ENCODE assay signal across 14 cellular contexts in the genomic region with DNA sequence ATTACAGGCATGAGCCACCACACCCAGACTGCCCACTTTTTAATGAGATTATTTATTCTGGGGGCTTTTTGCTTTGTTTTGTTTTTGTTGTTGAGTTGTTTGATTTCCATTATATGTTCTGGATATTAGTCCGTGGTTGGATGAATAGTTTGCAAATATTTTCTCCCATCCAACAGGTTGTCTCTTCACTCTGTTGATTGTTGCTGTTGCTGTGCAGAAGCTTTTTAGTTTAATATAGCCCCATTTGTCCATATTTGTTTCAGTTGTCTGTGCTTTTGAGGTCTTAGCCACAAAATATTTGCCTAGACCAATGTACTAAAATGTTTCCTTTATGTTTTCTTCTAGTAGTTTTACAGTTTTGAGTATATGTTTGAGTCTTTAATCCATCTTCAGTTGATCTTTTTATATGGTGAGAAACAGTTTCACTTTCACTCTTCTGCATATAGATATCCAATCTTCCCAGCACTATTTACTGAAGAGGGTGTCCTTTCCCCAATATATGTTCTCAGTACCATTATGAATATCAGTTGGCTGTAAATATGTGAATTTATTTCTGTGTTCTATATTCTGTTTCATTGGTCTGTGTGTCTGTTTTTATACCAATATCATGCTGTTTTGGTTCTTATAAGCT. TPM values are rescaled to one million over a fixed set of nuclear protein-coding genes. Genes with fewer than 3 reads are reported as not detected.
DNase-seq lines count a peak whose midpoint lies in the region; ATAC-seq, FAIRE-seq and TF ChIP-seq lines count a peak whose summit lies in the region.
"Had no signal": no experiment of that assay in that cellular context is flagged by ENCODE, and none has a peak within 500 bp of the region (broad histone marks: within the 10 kb centered on the region; RNA-seq: fewer than 3 reads in every experiment).

No MANE protein-coding gene starts in this region.

- no peak overlapping the region; the same call in 1 of the 2 replicates for H2AFZ ChIP-seq in GM12878 (ENCODE audit: control insufficient read depth, low read depth, low read length)

- H4K20me1 ChIP-seq in GM12878 (ENCODE audit: control insufficient read depth, insufficient read depth) = no peaks in the 10 kb centered on the region

- no peak overlapping the region for H3K4me2 ChIP-seq in GM12878 (ENCODE audit: control insufficient read depth, insufficient read depth)
- H3K4me2 ChIP-seq in skeletal muscle satellite cell (ENCODE audit: low read length) = peak overlapping the region; percentile 5

- ATAC-seq in activated T-cell treated with anti-CD3 and anti-CD28 coated beads, Interleukin-2, amount 50 U/mL, for 4 hours = no peak
- ATAC-seq in GM12878 (peak; percentile 55), GM21528 (IDR thresholded peaks at IDR 0.05; ENCODE audit: low FRiP score, unreplicated experiment) (no peak)
- ATAC-seq: mucosa of descending colon had no signal

- TF ChIP-seq POLR2A in NB4 (IDR thresholded peaks at IDR 0.05; ENCODE audit: extremely low read depth, insufficient read length) (no peak), GM12878 (IDR thresholded peaks at IDR 0.05; ENCODE audit: low read depth, low read length) (no peak)

- H3K4me3 ChIP-seq in NB4 (ENCODE audit: low read depth, low read length) (peak overlapping the region; percentile 18), GM12878 (no peak overlapping the region), skeletal muscle satellite cell (ENCODE audit: low read length) (no peak overlapping the region)
- H3K4me3 ChIP-seq: mucosa of descending colon, sigmoid colon, SJSA1 had no signal

- CTCF ChIA-PET in GM12878 (lab: Yijun Ruan, JAX) = interaction anchor here (0.6 to 1.2 kb wide), 5 partner anchors 29 to 1817 kb away, joined by 3 read pairs; no protein-coding TSS in a partner anchor

- in situ Hi-C loops in GM12878 (cut with MboI) = no loop called here

- peaks cover 21% of the 10 kb centered on the region for H3K9me3 Mint-ChIP-seq in activated T-cell treated with anti-CD3 and anti-CD28 coated beads, Interleukin-2, amount 50 U/mL, for 4 hours
- no peaks in the 10 kb centered on the region for H3K9me3 Mint-ChIP-seq in endothelial cell (ENCODE audit: unreplicated experiment)

- peaks cover 2% of the 10 kb centered on the region for H3K36me3 Mint-ChIP-seq in activated T-cell treated with anti-CD3 and anti-CD28 coated beads, Interleukin-2, amount 50 U/mL, for 4 hours (ENCODE audit: insufficient read depth)
- no peaks in the 10 kb centered on the region for H3K36me3 Mint-ChIP-seq in endothelial cell (ENCODE audit: low read depth, unreplicated experiment)
- H3K36me3 Mint-ChIP-seq: type B pancreatic cell had no signal

- peaks cover 9% of the 10 kb centered on the region for H3K4me1 Mint-ChIP-seq in activated T-cell treated with anti-CD3 and anti-CD28 coated beads, Interleukin-2, amount 50 U/mL, for 4 hours (ENCODE audit: low read depth)
- H3K4me1 Mint-ChIP-seq in endothelial cell (ENCODE audit: unreplicated experiment) = no peaks in the 10 kb centered on the region

- no peaks in the 10 kb centered on the region for H3K36me3 ChIP-seq in GM12878 (ENCODE audit: control insufficient read depth in 2 of 2, insufficient read depth in 2 of 2, low read length in 1 of 2)
- H3K36me3 ChIP-seq in skeletal muscle satellite cell (ENCODE audit: insufficient read depth, low read length) = no peaks in the 10 kb centered on the region
- H3K36me3 ChIP-seq: sigmoid colon, SJSA1 had no signal

- no peak overlapping the region for H3K27ac Mint-ChIP-seq in endothelial cell (ENCODE audit: unreplicated experiment)
- H3K27ac Mint-ChIP-seq: type B pancreatic cell had no signal

- POLR2A ChIA-PET in GM12878 (lab: Charles Lee) = interaction anchor here (0.7 kb wide), 1 partner anchor 19 kb away, joined by 3 read pairs; no protein-coding TSS in a partner anchor

- TF ChIP-seq RAD21 in GM12878 (IDR thresholded peaks at IDR 0.05; ENCODE audit: insufficient read depth, low read depth, low read length) = no peak

- H3K4me1 ChIP-seq in GM12878 (ENCODE audit: control insufficient read depth, insufficient read depth, low read length) (no peaks in the 10 kb centered on the region), skeletal muscle satellite cell (ENCODE audit: control insufficient read depth, insufficient read depth, low read length) (no peaks in the 10 kb centered on the region)
- H3K4me1 ChIP-seq: sigmoid colon, SJSA1 had no signal

- peak; percentile 18 for FAIRE-seq in GM12878 (lab: Jason Lieb, UNC)

- BruUV-seq in GM12878 (replicated peaks; lab: Mats Ljungman, UMichigan) = no TSS peak

- RAD21 ChIA-PET in GM12878 (lab: Charles Lee; ENCODE audit: unreplicated experiment) = interaction anchor here (0.6 to 1.1 kb wide), 2 partner anchors 32 to 258 kb away, joined by 3 read pairs; no protein-coding TSS in a partner anchor

- no peak overlapping the region for H3K9ac ChIP-seq in GM12878 (ENCODE audit: control insufficient read depth, insufficient read depth, low read length)
- H3K9ac ChIP-seq in skeletal muscle satellite cell (ENCODE audit: low read depth, low read length) = no peak overlapping the region

- TF ChIP-seq EP300 in GM12878 (IDR thresholded peaks at IDR 0.05; ENCODE audit: borderline replicate concordance in 1 of 2, control insufficient read depth in 1 of 2, low read depth in 2 of 2, low read length in 2 of 2) = no peak

- no peaks in the 10 kb centered on the region for H3K27me3 Mint-ChIP-seq in activated T-cell treated with anti-CD3 and anti-CD28 coated beads, Interleukin-2, amount 50 U/mL, for 4 hours (ENCODE audit: low read depth)
- H3K27me3 Mint-ChIP-seq in endothelial cell (ENCODE audit: unreplicated experiment) = no peaks in the 10 kb centered on the region

- H3K4me3 Mint-ChIP-seq in activated T-cell treated with anti-CD3 and anti-CD28 coated beads, Interleukin-2, amount 50 U/mL, for 4 hours = peak overlapping the region; percentile 61
- H3K4me3 Mint-ChIP-seq in endothelial cell (ENCODE audit: unreplicated experiment) = no peak overlapping the region
- H3K4me3 Mint-ChIP-seq: type B pancreatic cell had no signal

- SMC1A ChIA-PET in GM12878 (lab: Charles Lee; ENCODE audit: uncharacterized antibody, unreplicated experiment) = interaction anchor here (0.6 to 1.5 kb wide), 5 partner anchors 10 to 72 kb away, joined by 3 to 4 read pairs (median 3); no protein-coding TSS in a partner anchor

- H3K27ac ChIP-seq in GM12878 (ENCODE audit: control insufficient read depth, insufficient read depth) = no peak overlapping the region
- H3K27ac ChIP-seq: C4-2B, sigmoid colon, SJSA1 had no signal

- intact Hi-C loops in GM12878 (cut with micrococcal nuclease; ENCODE audit: unreplicated experiment) = no loop called here

- no peak for DNase-seq in activated T-cell treated with anti-CD3 and anti-CD28 coated beads, Interleukin-2, amount 50 U/mL, for 4 hours
- no peak for DNase-seq in activated T-cell treated with anti-CD3 and anti-CD28 coated beads for 4 hours
- peak; percentile 12 for DNase-seq in NB4 (ENCODE audit: low read depth)
- DNase-seq in GM12878 (ENCODE audit: low read depth, low spot score) = no peak
- DNase-seq in mucosa of gallbladder (ENCODE audit: low spot score) = no peak
- DNase-seq in endothelial cell (ENCODE audit: low spot score) = no peak
- DNase-seq: activated CD4-positive, alpha-beta T cell treated with anti-CD3 and anti-CD28 coated beads, Interleukin-2, amount 50 U/mL, for 48 hours; mucosa of descending colon; sigmoid colon had no signal

- TF ChIP-seq CTCF in NB4 (IDR thresholded peaks at IDR 0.05; ENCODE audit: low read depth, low read length) (no peak), GM12878 (IDR thresholded peaks at IDR 0.05 in 2 of 3, conservative IDR thresholded peaks at IDR 0.05 in 1 of 3; ENCODE audit: control insufficient read depth in 2 of 3, extremely low read depth in 1 of 3, insufficient read depth in 1 of 3, low read depth in 3 of 3, low read length in 3 of 3) (no peak), endothelial cell (IDR thresholded peaks at IDR 0.05; ENCODE audit: unreplicated experiment) (no peak)

- 0% methylated on average over 1 of the region's 1 CpG for WGBS in GM12878 (ENCODE audit: insufficient coverage, insufficient replicate concordance, low lambda C conversion rate, missing lambda C conversion rate)

- H3K9me3 ChIP-seq in GM12878 (replicated peaks; ENCODE audit: control insufficient read depth, insufficient read depth, low read length) = peaks cover 2% of the 10 kb centered on the region; the same call in 2 of the 3 replicates
- peaks cover 3% of the 10 kb centered on the region for H3K9me3 ChIP-seq in skeletal muscle satellite cell (replicated peaks; ENCODE audit: low read length)
- H3K9me3 ChIP-seq: SJSA1 had no signal

- H3K27me3 ChIP-seq in GM12878 (replicated peaks in 1 of 2; ENCODE audit: control insufficient read depth in 2 of 2, insufficient read depth in 2 of 2, low read length in 1 of 2) (no peaks in the 10 kb centered on the region), skeletal muscle satellite cell (ENCODE audit: control insufficient read depth, insufficient read depth, low read length) (no peaks in the 10 kb centered on the region)
- H3K27me3 ChIP-seq: sigmoid colon, SJSA1 had no signal

- no peaks in the 10 kb centered on the region for H3K79me2 ChIP-seq in GM12878 (ENCODE audit: control insufficient read depth, insufficient read depth, low read length)

RNA-seq across cellular contexts. Expression of a gene that starts 30.2 kb away (rescaled TPM):
- 100 to 1,000 TPM; 246 to 297 (median 268) TPM for total RNA-seq in activated T-cell treated with anti-CD3 and anti-CD28 coated beads, Interleukin-2, amount 50 U/mL, for 4 hours
- total RNA-seq in GM12878 (2013; cell fraction: nucleolus; rRNA removed) = 24.2 and 25.4 TPM in 2 replicates
- total RNA-seq in GM12878 (2014; rRNA removed) (86.3 and 124 TPM in 2 replicates), GM12878 (2014; rRNA removed; fragmentation: Illumina TruSeq; extraction: Trizol) (276 and 287 TPM in 2 replicates), GM12878 (2021) (185 and 205 TPM in 2 replicates), mucosa of gallbladder (134 TPM), endothelial cell (ENCODE audit: unreplicated experiment) (232 TPM)
- 116 TPM for polyA plus RNA-seq in GM12878 (2011; ENCODE audit: low read depth)
- polyA plus RNA-seq in GM12878 (2011; rRNA removed) (227 and 441 TPM in 2 replicates), GM12878 (2014; fragmentation: Illumina TruSeq; extraction: Trizol) (286 and 340 TPM in 2 replicates), GM12878 (2014; fragmentation: Nextera tagmentation; extraction: Ambion mirVana) (100 to 1,000 TPM; 567 to 647 TPM), GM12878 (2014; rRNA removed) (311 and 354 TPM in 2 replicates), GM12878 (2016; fragmentation: Nextera tagmentation; extraction: Ambion mirVana) (100 to 1,000 TPM; 301 TPM)
- polyA plus RNA-seq in GM12878 (2011; cell fraction: cytosol; rRNA removed) = 60.9 and 65.9 TPM in 2 replicates
- 57.4 and 91.5 TPM in 2 replicates for polyA plus RNA-seq in GM12878 (2011; cell fraction: nucleus; rRNA removed)
- polyA plus RNA-seq in GM12878 (2012) = 200 and 214 TPM in 2 replicates
- 9.1 and 9.3 TPM in 2 replicates for polyA minus RNA-seq in GM12878 (2011; rRNA and poly(A)+ RNA removed)
- 25.0 and 30.1 TPM in 2 replicates for polyA minus RNA-seq in GM12878 (2011; cell fraction: cytosol; rRNA and poly(A)+ RNA removed)
- 7.3 and 9.4 TPM in 2 replicates for polyA minus RNA-seq in GM12878 (2011; cell fraction: nucleus; rRNA and poly(A)+ RNA removed)
- total RNA-seq in skeletal muscle satellite cell (2012; rRNA removed) = 152 and 190 TPM in 2 replicates
